In the genomic region with DNA sequence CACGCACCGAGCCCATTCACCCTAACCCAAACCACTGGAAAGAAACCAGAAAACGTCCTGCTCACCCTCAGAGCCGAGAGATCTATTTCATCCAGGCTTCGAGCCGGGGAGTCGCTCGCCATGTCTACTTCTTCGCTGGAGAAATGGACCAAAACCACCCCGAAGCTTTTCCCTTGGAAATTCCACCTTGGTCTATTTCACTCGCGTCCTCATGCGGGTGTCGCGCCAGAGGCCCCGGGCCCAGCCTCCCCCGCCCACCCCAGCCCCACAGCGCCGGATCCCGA, we compare ENCODE assay signal across 8 cellular contexts.
DNase-seq lines count a peak whose midpoint lies in the region; ATAC-seq and TF ChIP-seq lines count a peak whose summit lies in the region.

No MANE protein-coding gene starts in this region.

- H3K27ac Mint-ChIP-seq in activated naive CD8-positive, alpha-beta T cell, result peak overlapping the region; percentile 83

- H3K27me3 Mint-ChIP-seq in activated naive CD8-positive, alpha-beta T cell, result no peaks in the 10 kb centered on the region

- no peaks in the 10 kb centered on the region for H3K9me3 Mint-ChIP-seq in activated naive CD8-positive, alpha-beta T cell (ENCODE audit: low read depth)

- H3K36me3 ChIP-seq in iPS-20b (ENCODE audit: insufficient read depth, low read depth, low read length) (no peaks in the 10 kb centered on the region), stomach smooth muscle (ENCODE audit: control insufficient read depth in 2 of 2, insufficient read depth in 2 of 2, low read length in 2 of 2) (no peaks in the 10 kb centered on the region)

- H3K4me1 ChIP-seq in iPS-20b (ENCODE audit: insufficient read depth, low read length) (peaks cover 32% of the 10 kb centered on the region), stomach smooth muscle (ENCODE audit: control insufficient read depth, insufficient read depth, low read length) (peaks cover 27% of the 10 kb centered on the region)

- no peak for TF ChIP-seq CTCF in AG09309 (IDR thresholded peaks at IDR 0.05; ENCODE audit: control insufficient read depth, insufficient read depth, low read depth, low read length, missing control alignments)
- no peak for TF ChIP-seq CTCF in GM10266 (IDR thresholded peaks at IDR 0.05; ENCODE audit: control insufficient read depth, insufficient read depth, low read depth, missing control alignments)

- H3K27ac ChIP-seq in iPS-20b (ENCODE audit: low read length) (no peak overlapping the region), stomach smooth muscle (ENCODE audit: low read length) (no peak overlapping the region)

- no peaks in the 10 kb centered on the region for H3K36me3 Mint-ChIP-seq in activated naive CD8-positive, alpha-beta T cell

- H3K9ac ChIP-seq in iPS-20b (ENCODE audit: low read depth, low read length), result peak overlapping the region; percentile 85; the same call in 1 of the 2 replicates
- peak overlapping the region; percentile 42 to 45 for H3K9ac ChIP-seq in stomach smooth muscle (ENCODE audit: low read length in 2 of 2)

- DNase-seq in AG09309 (ENCODE audit: low read depth), result no peak
- no peak for DNase-seq in GM10266 (ENCODE audit: extremely low spot score)
- DNase-seq in NCI-H128 (lab: John Stamatoyannopoulos, UW; ENCODE audit: unreplicated experiment), result no peak
- no peak for DNase-seq in effector CD8-positive, alpha-beta T cell (lab: John Stamatoyannopoulos, UW)

- peak; percentile 0 for ATAC-seq in HG02588 (IDR thresholded peaks at IDR 0.05; ENCODE audit: unreplicated experiment)

- H3K4me3 ChIP-seq in AG09309 (ENCODE audit: control insufficient read depth, low read depth, low read length), result peak overlapping the region; percentile 75
- peak overlapping the region; percentile 84 for H3K4me3 ChIP-seq in iPS-20b (ENCODE audit: low read length)
- H3K4me3 ChIP-seq in stomach smooth muscle (ENCODE audit: low read length in 2 of 2), result peak overlapping the region; percentile 83 to 88

- peak overlapping the region; percentile 92 for H3K4me3 Mint-ChIP-seq in activated naive CD8-positive, alpha-beta T cell

- H3K27me3 ChIP-seq in iPS-20b (ENCODE audit: insufficient read depth, low read length) (peaks cover 35% of the 10 kb centered on the region), stomach smooth muscle (ENCODE audit: control insufficient read depth in 1 of 2, insufficient read depth in 2 of 2, low read length in 2 of 2) (no peaks in the 10 kb centered on the region)

- H3K9me3 ChIP-seq in iPS-20b (ENCODE audit: insufficient read depth, low read depth, low read length), result no peaks in the 10 kb centered on the region
- H3K9me3 ChIP-seq in stomach smooth muscle (ENCODE audit: control insufficient read depth in 2 of 2, low read length in 2 of 2), result no peaks in the 10 kb centered on the region

- peaks cover 52% of the 10 kb centered on the region for H3K4me1 Mint-ChIP-seq in activated naive CD8-positive, alpha-beta T cell (ENCODE audit: low read depth)
